In genomic region chr10:5293691-5294550, GRCh38 we compare ENCODE assay signal across 1 cellular context.
TF ChIP-seq lines count a peak whose summit lies in the region.

No MANE protein-coding gene starts in this region.

TF ChIP-seq in HepG2, 621 proteins besides CTCF, POLR2A, EP300 and RAD21 (continued from another document and continues in another):
- TF ChIP-seq ZNF407 (CRISPR knock-in tag; IDR thresholded peaks at IDR 0.05; ENCODE audit: not compliant biosample characterization) = no peak
- peak; percentile 51; the same call in 1 of the 2 replicates for TF ChIP-seq ARID5B (CRISPR knock-in tag; IDR thresholded peaks at IDR 0.05)
- TF ChIP-seq ELF3 (CRISPR knock-in tag; IDR thresholded peaks at IDR 0.05) = peak; percentile 34; the same call in 1 of the 2 replicates
- peak; percentile 60; the same call in 1 of the 2 replicates for TF ChIP-seq PBX2 (CRISPR knock-in tag; IDR thresholded peaks at IDR 0.05)
- 0 out of 2 replicates have a peak, but pooled peaks have one; percentile 45 for TF ChIP-seq ZNF784 (CRISPR knock-in tag; IDR thresholded peaks at IDR 0.05; ENCODE audit: borderline replicate concordance)
- TF ChIP-seq ZMYM3 (CRISPR knock-in tag; IDR thresholded peaks at IDR 0.05) = no peak
- peak; percentile 34; the same call in 1 of the 2 replicates for TF ChIP-seq ZNF580 (CRISPR knock-in tag; IDR thresholded peaks at IDR 0.05; ENCODE audit: borderline replicate concordance, low read depth)
- 0 out of 2 replicates have a peak, but pooled peaks have one; percentile 29 for TF ChIP-seq TGIF2 (CRISPR knock-in tag; IDR thresholded peaks at IDR 0.05)
- TF ChIP-seq GATA4 (IDR thresholded peaks at IDR 0.05; ENCODE audit: borderline replicate concordance, low read depth) = no peak
- no peak for TF ChIP-seq ZNF691 (CRISPR knock-in tag; IDR thresholded peaks at IDR 0.05; ENCODE audit: borderline replicate concordance, low read depth)
- TF ChIP-seq ZNF136 (CRISPR knock-in tag; IDR thresholded peaks at IDR 0.05; ENCODE audit: low read depth) = no peak
- no peak for TF ChIP-seq PHB2 (IDR thresholded peaks at IDR 0.05; ENCODE audit: partially characterized antibody)
- TF ChIP-seq ZNF614 (CRISPR knock-in tag; IDR thresholded peaks at IDR 0.05; ENCODE audit: borderline replicate concordance) = no peak
- TF ChIP-seq TFAP4 (IDR thresholded peaks at IDR 0.05; ENCODE audit: borderline replicate concordance, low read depth) = 0 out of 2 replicates have a peak, but pooled peaks have one; percentile 19
- TF ChIP-seq HDAC6 (IDR thresholded peaks at IDR 0.05; ENCODE audit: low read depth, low read length) = no peak
- no peak for TF ChIP-seq ZNF142 (CRISPR knock-in tag; IDR thresholded peaks at IDR 0.05)
- no peak for TF ChIP-seq PHF5A (CRISPR knock-in tag; IDR thresholded peaks at IDR 0.05; ENCODE audit: low read depth, unreplicated experiment)
- TF ChIP-seq FOXA1 (IDR thresholded peaks at IDR 0.05) = no peak
- TF ChIP-seq FOXA1 (CRISPR knock-in tag; IDR thresholded peaks at IDR 0.05) = 0 out of 2 replicates have a peak, but pooled peaks have one; percentile 17
- TF ChIP-seq TBX2 (CRISPR knock-in tag; IDR thresholded peaks at IDR 0.05; ENCODE audit: borderline replicate concordance) = peak; percentile 43; the same call in 1 of the 2 replicates
- TF ChIP-seq MLX (CRISPR knock-in tag; IDR thresholded peaks at IDR 0.05) = no peak
- TF ChIP-seq GTF2F1 (IDR thresholded peaks at IDR 0.05; ENCODE audit: low read length) = no peak
- no peak for TF ChIP-seq ZNF17 (CRISPR knock-in tag; IDR thresholded peaks at IDR 0.05)
- TF ChIP-seq HDAC1 (CRISPR knock-in tag; IDR thresholded peaks at IDR 0.05) = no peak
- TF ChIP-seq ZNF605 (CRISPR knock-in tag; IDR thresholded peaks at IDR 0.05) = no peak
- no peak for TF ChIP-seq THAP8 (CRISPR knock-in tag; IDR thresholded peaks at IDR 0.05; ENCODE audit: borderline replicate concordance)
